ENCODE assay signal across 8 cellular contexts in genomic region chr1:220094016-220094911, GRCh38. TPM values are rescaled to one million over a fixed set of nuclear protein-coding genes. Genes with fewer than 3 reads are reported as not detected.
DNase-seq lines count a peak whose midpoint lies in the region; ATAC-seq and TF ChIP-seq lines count a peak whose summit lies in the region.

Gene IARS2 (plus strand): TSS chr1:220094132. CDS start chr1:220094217, 85 bp downstream.

- H3K9me3 Mint-ChIP-seq in activated T-cell treated with anti-CD3 and anti-CD28 coated beads, Interleukin-2, amount 50 U/mL, for 4 hours: no peaks in the 10 kb centered on the region
- H3K9me3 Mint-ChIP-seq in naive B cell: no peaks in the 10 kb centered on the region
- H3K9me3 Mint-ChIP-seq in stimulated activated effector memory CD8-positive, alpha-beta T cell treated with anti-CD3 and anti-CD28 coated beads, Interleukin-12 subunit alpha, Interleukin-12 subunit beta, amount 100 ng/mL, for 72 hours: no peaks in the 10 kb centered on the region

- peak within 1 kb of the TSS in 3 of 6 donors; percentile 11 to 68 (median 57) for H3K27ac Mint-ChIP-seq in naive B cell
- H3K27ac Mint-ChIP-seq in stimulated activated effector memory CD8-positive, alpha-beta T cell treated with anti-CD3 and anti-CD28 coated beads, Interleukin-12 subunit alpha, Interleukin-12 subunit beta, amount 100 ng/mL, for 72 hours: no peak within 1 kb of the TSS

- peak in 2 of 4 donors; percentile 31 to 47 for TF ChIP-seq POLR2A in esophagus squamous epithelium (IDR thresholded peaks at IDR 0.05)

- no TSS peak for BruUV-seq in PC-3 (replicated peaks; lab: Mats Ljungman, UMichigan)

- H3F3A ChIP-seq in PC-3 (ENCODE audit: low read length, unreplicated experiment): no peaks in the 10 kb centered on the region

- 1 to 3% methylated on average over 16 to 20 of the region's 73 CpGs for WGBS in esophagus squamous epithelium, 2 donors

- H3K36me3 ChIP-seq in PC-3 (ENCODE audit: low read depth, low read length) (peaks cover 11% of the 10 kb centered on the region; the same call in 1 of the 2 replicates), esophagus squamous epithelium (peaks cover 0 to 31% (median 0%) of the 10 kb centered on the region in 3 donors)

- peak within 1 kb of the TSS; percentile 96 for H2AFZ ChIP-seq in PC-3 (ENCODE audit: low read length)

- H3K9ac ChIP-seq in PC-3 (ENCODE audit: low read length): peak within 1 kb of the TSS; percentile 96

- no peaks in the 10 kb centered on the region for H3K9me2 ChIP-seq in PC-3 (replicated peaks; ENCODE audit: low read length)

- H3K27ac ChIP-seq in PC-3 (ENCODE audit: low read length): peak within 1 kb of the TSS; percentile 69
- peak within 1 kb of the TSS; percentile 86 to 94 (median 90) for H3K27ac ChIP-seq in esophagus squamous epithelium

- H3K9me3 ChIP-seq in PC-3 (ENCODE audit: low read length): no peaks in the 10 kb centered on the region
- no peaks in the 10 kb centered on the region for H3K9me3 ChIP-seq in esophagus squamous epithelium

- peaks cover 17% of the 10 kb centered on the region for H3K4me1 ChIP-seq in PC-3 (ENCODE audit: insufficient read depth, low read length)
- H3K4me1 ChIP-seq in esophagus squamous epithelium: peaks cover 12 to 24% (median 17%) of the 10 kb centered on the region in 3 donors

- intact Hi-C loops in PC-3 (cut with micrococcal nuclease): loop anchor here (1.0 to 5.0 kb wide), 2 partner anchors 48 to 102 kb away; partner anchors contain the start of gene EPRS1
- intact Hi-C loops in esophagus squamous epithelium (cut with DNase I): loop anchor here (10.0 kb wide), 1 partner anchor 49 kb away; the partner anchor contains the start of gene EPRS1

- H4K20me1 ChIP-seq in PC-3 (ENCODE audit: low read length): no peaks in the 10 kb centered on the region

- H3K27me3 Mint-ChIP-seq in activated T-cell treated with anti-CD3 and anti-CD28 coated beads, Interleukin-2, amount 50 U/mL, for 4 hours (ENCODE audit: low read depth): no peaks in the 10 kb centered on the region
- H3K27me3 Mint-ChIP-seq in naive B cell: no peaks in the 10 kb centered on the region

- H3K79me2 ChIP-seq in PC-3 (ENCODE audit: low read length): peaks cover 29% of the 10 kb centered on the region

- ATAC-seq in PC-3 (peak; percentile 71), naive B cell (ENCODE audit: low read depth in 2 of 2) (peak; percentile 62 to 69)
- ATAC-seq in activated T-cell treated with anti-CD3 and anti-CD28 coated beads, Interleukin-2, amount 50 U/mL, for 4 hours: peak; percentile 83 to 87
- ATAC-seq in stimulated activated effector memory CD8-positive, alpha-beta T cell treated with anti-CD3 and anti-CD28 coated beads, Interleukin-12 subunit alpha, Interleukin-12 subunit beta, amount 100 ng/mL, for 72 hours: peak; percentile 85

- peak within 1 kb of the TSS; percentile 91 for H3K4me3 ChIP-seq in PC-3 (ENCODE audit: low read length)
- H3K4me3 ChIP-seq in esophagus squamous epithelium: peak within 1 kb of the TSS; percentile 92 to 99 (median 96)

- TF ChIP-seq CTCF in GM20000 (IDR thresholded peaks at IDR 0.05; ENCODE audit: extremely low read depth, missing control alignments) (no peak), PC-3 (conservative IDR thresholded peaks at IDR 0.05; ENCODE audit: low read depth, low read length) (no peak), esophagus squamous epithelium (IDR thresholded peaks at IDR 0.05) (no peak)

- DNase-seq in Caki2 (ENCODE audit: low read depth) (peak; percentile 80), GM20000 (ENCODE audit: low spot score) (peak; percentile 96), HT1080 (ENCODE audit: low read depth) (peak; percentile 66), PC-3 (peak; percentile 94), esophagus squamous epithelium (lab: John Stamatoyannopoulos, UW) (peak; percentile 16), naive B cell (peak; percentile 85)
- peak; percentile 91 for DNase-seq in activated T-cell treated with anti-CD3 and anti-CD28 coated beads, Interleukin-2, amount 50 U/mL, for 4 hours
- DNase-seq in stimulated activated effector memory CD8-positive, alpha-beta T cell treated with anti-CD3 and anti-CD28 coated beads, Interleukin-12 subunit alpha, Interleukin-12 subunit beta, amount 100 ng/mL, for 72 hours (ENCODE audit: low spot score in 2 of 2): peak; percentile 77 to 92

- CTCF ChIA-PET in PC-3 (lab: Charles Lee): interaction anchor here (0.5 kb wide), 1 partner anchor 1344 kb away, joined by 3 read pairs; no protein-coding TSS in a partner anchor

- H3K36me3 Mint-ChIP-seq in activated T-cell treated with anti-CD3 and anti-CD28 coated beads, Interleukin-2, amount 50 U/mL, for 4 hours (ENCODE audit: insufficient read depth): peaks cover 13% of the 10 kb centered on the region
- no peaks in the 10 kb centered on the region for H3K36me3 Mint-ChIP-seq in naive B cell
- H3K36me3 Mint-ChIP-seq in stimulated activated effector memory CD8-positive, alpha-beta T cell treated with anti-CD3 and anti-CD28 coated beads, Interleukin-12 subunit alpha, Interleukin-12 subunit beta, amount 100 ng/mL, for 72 hours: peaks cover 51% of the 10 kb centered on the region

- in situ Hi-C loops in Caki2 (cut with HindIII; ENCODE audit: low pct_unique_long_range_greater_than_20kb, low sequenced_read_pairs): no loop called here

- peaks cover 39% of the 10 kb centered on the region for H3K4me1 Mint-ChIP-seq in activated T-cell treated with anti-CD3 and anti-CD28 coated beads, Interleukin-2, amount 50 U/mL, for 4 hours (ENCODE audit: low read depth)
- peaks cover 11 to 35% (median 30%) of the 10 kb centered on the region in 3 donors for H3K4me1 Mint-ChIP-seq in naive B cell
- H3K4me1 Mint-ChIP-seq in stimulated activated effector memory CD8-positive, alpha-beta T cell treated with anti-CD3 and anti-CD28 coated beads, Interleukin-12 subunit alpha, Interleukin-12 subunit beta, amount 100 ng/mL, for 72 hours: peaks cover 18% of the 10 kb centered on the region

- H3K27me3 ChIP-seq in PC-3 (ENCODE audit: low read length) (no peaks in the 10 kb centered on the region), esophagus squamous epithelium (no peaks in the 10 kb centered on the region)

- H3K4me3 Mint-ChIP-seq in activated T-cell treated with anti-CD3 and anti-CD28 coated beads, Interleukin-2, amount 50 U/mL, for 4 hours: peak within 1 kb of the TSS; percentile 79
- peak within 1 kb of the TSS; percentile 40 to 91 (median 79) for H3K4me3 Mint-ChIP-seq in naive B cell
- peak within 1 kb of the TSS; percentile 64 for H3K4me3 Mint-ChIP-seq in stimulated activated effector memory CD8-positive, alpha-beta T cell treated with anti-CD3 and anti-CD28 coated beads, Interleukin-12 subunit alpha, Interleukin-12 subunit beta, amount 100 ng/mL, for 72 hours

- peak within 1 kb of the TSS; percentile 91 for H3K4me2 ChIP-seq in PC-3 (ENCODE audit: low read length)

- POLR2A ChIA-PET in PC-3 (lab: Charles Lee; ENCODE audit: unreplicated experiment): interaction anchor here (0.7 kb wide), 1 partner anchor 27 kb away, joined by 14 read pairs; no protein-coding TSS in a partner anchor

RNA-seq across cellular contexts. Expression of gene IARS2, which starts in this region (rescaled TPM):
- total RNA-seq in Caki2 (2014; rRNA removed; shearing (Covaris generic); ENCODE audit: low replicate concordance): 103 and 157 TPM in 2 replicates
- total RNA-seq in HT1080 (2014; rRNA removed; shearing (Covaris generic)): 87.0 and 104 TPM in 2 replicates
- polyA plus RNA-seq in HT1080 (2015; cell fraction: cytosol; rRNA removed): 76.9 and 89.1 TPM in 2 replicates
- polyA plus RNA-seq in HT1080 (2015; cell fraction: nucleus; rRNA removed): 132 and 143 TPM in 2 replicates
- total RNA-seq in PC-3 (2014; rRNA removed) (152 and 162 TPM in 2 replicates), esophagus squamous epithelium (10 to 100 TPM; 43.6 to 85.1 (median 61.7) TPM)
- total RNA-seq in activated T-cell treated with anti-CD3 and anti-CD28 coated beads, Interleukin-2, amount 50 U/mL, for 4 hours: 10 to 100 TPM; 60.6 to 65.7 (median 63.0) TPM
- polyA plus RNA-seq in naive B cell (ENCODE audit: low read depth in 6 of 6): 10 to 100 TPM; 51.3 to 61.5 (median 56.8) TPM

Comparison
In these comparisons a context has a peak if more than half of its experiments do, and no peak if none do; other contexts are left out.
1. Peak in every context shown above with its lines: DNase-seq, ATAC-seq, H3K4me3 ChIP-seq and H3K27ac ChIP-seq.
2. DNase-seq: peak in every context shown above with its lines; median percentile 96 in GM20000; 94 in PC-3; 91 in activated T-cell treated with anti-CD3 and anti-CD28 coated beads, Interleukin-2, amount 50 U/mL, for 4 hours; 85 in naive B cell; 84 in stimulated activated effector memory CD8-positive, alpha-beta T cell treated with anti-CD3 and anti-CD28 coated beads, Interleukin-12 subunit alpha, Interleukin-12 subunit beta, amount 100 ng/mL, for 72 hours; 80 in Caki2; 66 in HT1080; 16 in esophagus squamous epithelium.